8 cellular contexts compared by ENCODE assay signal in the genomic region with DNA sequence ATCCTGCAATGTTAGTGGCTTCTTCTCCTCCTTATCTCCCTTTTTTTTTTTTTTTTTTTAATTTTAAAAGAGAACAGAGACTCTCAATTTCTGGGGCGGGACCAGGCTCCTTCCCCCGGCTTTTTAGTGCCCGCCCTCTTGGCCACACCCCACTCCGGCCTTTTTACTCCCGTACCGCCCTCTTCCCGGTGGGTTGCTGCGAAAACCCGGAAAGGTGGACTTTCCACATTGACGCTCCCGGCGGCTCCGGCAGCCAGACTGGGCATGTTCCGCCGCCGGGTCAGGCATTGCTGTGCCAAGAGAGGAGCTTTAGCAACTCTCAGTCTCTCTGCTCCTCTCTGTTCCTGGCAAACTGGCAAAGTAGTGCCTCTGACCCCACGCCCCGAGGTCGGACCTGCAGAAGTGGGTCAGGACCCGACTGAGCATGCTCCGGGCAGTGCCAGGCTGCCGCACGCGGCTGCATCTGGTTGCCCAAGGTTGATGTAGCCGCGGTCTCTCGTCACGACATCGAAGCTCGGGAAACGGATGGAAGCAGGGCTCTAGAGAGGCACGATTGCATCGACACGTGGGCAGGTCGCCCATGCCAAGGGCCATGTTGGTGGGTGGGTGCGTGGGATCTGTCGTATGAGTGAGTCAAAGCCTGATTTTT. TPM values are rescaled to one million over a fixed set of nuclear protein-coding genes. Genes with fewer than 3 reads are reported as not detected.
A peak's percentile ranks its signal among the peaks of the same experiment; 100 is the strongest.
DNase-seq lines count a peak whose midpoint lies in the region; ATAC-seq and TF ChIP-seq lines count a peak whose summit lies in the region.

No MANE protein-coding gene starts in this region.

- H3K27ac ChIP-seq in CD4-positive, alpha-beta memory T cell (ENCODE audit: low read depth, low read length), result peak overlapping the region; percentile 18
- H3K27ac ChIP-seq in HL-60 (replicated peaks) (peak overlapping the region; percentile 40; the same call in 1 of the 2 replicates), mesendoderm (ENCODE audit: low read depth, low read length) (no peak overlapping the region)

- peaks cover 0 to 6% of the 10 kb centered on the region in 2 donors for H3K36me3 Mint-ChIP-seq in CD4-positive, alpha-beta memory T cell
- no peaks in the 10 kb centered on the region for H3K36me3 Mint-ChIP-seq in endothelial cell (ENCODE audit: low read depth, unreplicated experiment)

- peaks cover 12% of the 10 kb centered on the region for H3K4me1 ChIP-seq in CD4-positive, alpha-beta memory T cell (ENCODE audit: insufficient read depth, low read length)
- peaks cover 2% of the 10 kb centered on the region for H3K4me1 ChIP-seq in mesendoderm (ENCODE audit: control insufficient read depth, low read depth, low read length)

- peaks cover 4% of the 10 kb centered on the region for H3K79me1 ChIP-seq in mesendoderm (ENCODE audit: low read length)

- no peak for TF ChIP-seq CTCF in HL-60 (IDR thresholded peaks at IDR 0.05; ENCODE audit: insufficient read depth, low read length)
- no peak for TF ChIP-seq CTCF in endothelial cell (IDR thresholded peaks at IDR 0.05; ENCODE audit: unreplicated experiment)

- peak overlapping the region; percentile 95 for H3K4me2 ChIP-seq in mesendoderm (ENCODE audit: low read length)

- peak overlapping the region; percentile 82 to 95 (median 88) for H3K27ac Mint-ChIP-seq in CD4-positive, alpha-beta memory T cell
- peak overlapping the region; percentile 78 for H3K27ac Mint-ChIP-seq in endothelial cell (ENCODE audit: unreplicated experiment)

- peak overlapping the region; percentile 85 to 94 (median 92) for H3K4me3 Mint-ChIP-seq in CD4-positive, alpha-beta memory T cell
- peak overlapping the region; percentile 92 for H3K4me3 Mint-ChIP-seq in endothelial cell (ENCODE audit: unreplicated experiment)

- peak; percentile 88 to 93 (median 92) for DNase-seq in CD4-positive, alpha-beta memory T cell
- peak; percentile 69 to 91 for DNase-seq in HL-60 (ENCODE audit: low read depth in 1 of 2, low spot score in 1 of 2)
- peak; percentile 81 to 94 for DNase-seq in NOMO-1 (lab: John Stamatoyannopoulos, UW; ENCODE audit: unreplicated experiment in 2 of 2)
- DNase-seq in activated CD8-positive, alpha-beta memory T cell treated with anti-CD3 and anti-CD28 coated beads, Interleukin-2, amount 50 U/mL, for 48 hours, result peak; percentile 91
- DNase-seq in endothelial cell (ENCODE audit: low spot score), result peak; percentile 92
- peak; percentile 98 for DNase-seq in mesendoderm
- DNase-seq in stimulated activated CD8-positive, alpha-beta memory T cell treated with anti-CD3 and anti-CD28 coated beads, Interleukin-12 subunit alpha, Interleukin-12 subunit beta, amount 100 ng/mL, for 1 hour (ENCODE audit: low read depth), result peak; percentile 79

- H2AK5ac ChIP-seq in mesendoderm (ENCODE audit: low read length), result no peak overlapping the region

- no peak overlapping the region for H3K18ac ChIP-seq in mesendoderm (ENCODE audit: low read length)

- H3K4me3 ChIP-seq in CD4-positive, alpha-beta memory T cell (ENCODE audit: low read length in 2 of 2), result peak overlapping the region; percentile 70 to 93
- H3K4me3 ChIP-seq in HL-60 (replicated peaks; ENCODE audit: insufficient read depth, low read length) (peak overlapping the region; percentile 55), mesendoderm (ENCODE audit: low read length) (peak overlapping the region; percentile 45)

- POLR2A ChIA-PET in CD4-positive, alpha-beta memory T cell (lab: Charles Lee; ENCODE audit: partially characterized antibody), result interaction anchor here (0.7 to 3.7 kb wide), 5 partner anchors 13 to 1548 kb away, joined by 3 to 13 read pairs (median 7); a partner anchor contains a TSS

- no CpG with 5 or more reads among the region's 37 CpGs for WGBS in mesendoderm (ENCODE audit: extremely low coverage, insufficient coverage, low lambda C conversion rate)

- peak overlapping the region; percentile 93 for H3K56ac ChIP-seq in mesendoderm (ENCODE audit: low read length)

- no peaks in the 10 kb centered on the region for H3K27me3 ChIP-seq in CD4-positive, alpha-beta memory T cell (ENCODE audit: insufficient read depth, low read length)
- H3K27me3 ChIP-seq in HL-60 (ENCODE audit: insufficient read depth, poor library complexity, severe bottlenecking) (peaks cover 22% of the 10 kb centered on the region), mesendoderm (ENCODE audit: insufficient read depth, low read length, poor library complexity) (no peaks in the 10 kb centered on the region)

- no peak overlapping the region for H3K23ac ChIP-seq in mesendoderm (ENCODE audit: low read length)

- H2BK5ac ChIP-seq in mesendoderm (ENCODE audit: low read length), result no peak overlapping the region

- no peaks in the 10 kb centered on the region for H3K36me3 ChIP-seq in CD4-positive, alpha-beta memory T cell (ENCODE audit: insufficient read depth, low read length)
- H3K36me3 ChIP-seq in mesendoderm (ENCODE audit: control insufficient read depth, insufficient read depth, low read length), result no peaks in the 10 kb centered on the region

- H3K9ac ChIP-seq in mesendoderm (ENCODE audit: low read length), result peak overlapping the region; percentile 76

- no peak overlapping the region for H2BK15ac ChIP-seq in mesendoderm (replicated peaks; ENCODE audit: low read depth)

- ATAC-seq in GM19468 (IDR thresholded peaks at IDR 0.05; ENCODE audit: extremely low read depth, unreplicated experiment), result peak; percentile 41

- H2BK120ac ChIP-seq in mesendoderm (ENCODE audit: low read depth, low read length), result no peak overlapping the region

- H3K79me2 ChIP-seq in mesendoderm (ENCODE audit: control insufficient read depth, insufficient read depth, low read length), result no peaks in the 10 kb centered on the region

- CTCF ChIA-PET in CD4-positive, alpha-beta memory T cell (lab: Charles Lee; ENCODE audit: partially characterized antibody), result interaction anchor here (0.6 to 4.0 kb wide), 3 partner anchors 217 to 415 kb away, joined by 3 to 19 read pairs (median 4); a partner anchor contains a TSS

- no peak overlapping the region for H4K8ac ChIP-seq in mesendoderm (ENCODE audit: low read depth, low read length)

- H3K27me3 Mint-ChIP-seq in CD4-positive, alpha-beta memory T cell, result peaks cover 2 to 7% of the 10 kb centered on the region in 2 donors
- H3K27me3 Mint-ChIP-seq in endothelial cell (ENCODE audit: unreplicated experiment), result peaks cover 14% of the 10 kb centered on the region

- no peak overlapping the region for H3K4ac ChIP-seq in mesendoderm (ENCODE audit: low read depth, low read length)

- no peak overlapping the region for H4K5ac ChIP-seq in mesendoderm (ENCODE audit: low read length)

- intact Hi-C loops in CD4-positive, alpha-beta memory T cell (cut with micrococcal nuclease), result loop anchor here (1.0 to 5.0 kb wide), 4 partner anchors 408 to 1710 kb away; a partner anchor contains a TSS

- H3K9me3 Mint-ChIP-seq in CD4-positive, alpha-beta memory T cell, result no peaks in the 10 kb centered on the region
- H3K9me3 Mint-ChIP-seq in endothelial cell (ENCODE audit: unreplicated experiment), result no peaks in the 10 kb centered on the region

- H3K9me3 ChIP-seq in CD4-positive, alpha-beta memory T cell (ENCODE audit: control insufficient read depth in 1 of 2, low read length in 2 of 2), result no peaks in the 10 kb centered on the region

- peaks cover 5 to 15% (median 8%) of the 10 kb centered on the region in 4 donors for H3K4me1 Mint-ChIP-seq in CD4-positive, alpha-beta memory T cell
- H3K4me1 Mint-ChIP-seq in endothelial cell (ENCODE audit: unreplicated experiment), result peaks cover 25% of the 10 kb centered on the region

RNA-seq across cellular contexts. Expression of a gene that starts 1.1 kb away (rescaled TPM):
- 1 to 10 TPM; 2.1 to 2.4 TPM for total RNA-seq in CD4-positive, alpha-beta memory T cell
- under 1 TPM in 1 of 2 donors, not detected in 1; 0.76 TPM for polyA plus RNA-seq in CD4-positive, alpha-beta memory T cell
- total RNA-seq in endothelial cell (ENCODE audit: unreplicated experiment), result 6.3 TPM
- polyA plus RNA-seq in mesendoderm (2013, experiment 1 of 2), result 8.4 TPM
- polyA plus RNA-seq in mesendoderm (2013, experiment 2 of 2), result 9.6 TPM
